In the genomic region with DNA sequence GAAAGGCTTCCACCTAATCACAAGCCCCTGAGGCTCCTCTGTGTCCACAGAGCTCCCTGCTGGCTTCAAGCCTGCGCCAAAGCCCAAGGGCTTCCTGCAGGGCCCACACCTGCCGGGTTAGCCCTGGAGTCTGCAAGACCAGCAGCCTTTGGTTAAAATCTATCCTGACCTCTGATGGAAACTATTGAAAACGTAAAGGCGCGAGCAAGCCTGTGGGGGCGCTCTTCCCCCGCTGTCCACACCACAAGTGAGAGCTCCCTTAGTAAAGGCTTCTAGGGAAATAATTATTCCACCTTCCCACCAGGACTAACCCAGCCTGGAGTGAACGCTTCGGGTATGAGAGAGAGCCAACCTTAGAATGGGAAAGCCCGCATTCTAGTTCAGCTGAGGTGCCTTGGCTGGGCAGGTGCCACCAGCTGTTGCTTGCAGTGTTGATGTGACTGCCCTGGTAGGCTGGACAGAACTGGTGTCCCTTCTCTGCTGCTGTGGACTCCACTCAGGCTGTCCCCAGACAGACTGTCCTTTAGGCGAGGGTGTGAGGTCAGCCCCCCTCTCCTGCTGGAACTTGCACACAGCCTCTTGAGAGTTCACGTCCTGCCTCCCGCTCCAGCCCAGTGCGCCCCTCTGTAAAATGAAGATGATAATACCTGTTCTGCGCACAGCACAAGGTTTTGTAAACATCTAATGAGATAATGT, we compare ENCODE assay signal across 8 cellular contexts.
DNase-seq lines count a peak whose midpoint lies in the region; ATAC-seq, FAIRE-seq and TF ChIP-seq lines count a peak whose summit lies in the region.

No MANE protein-coding gene starts in this region.

- H3K4me1 Mint-ChIP-seq in activated CD4-positive, alpha-beta memory T cell treated with anti-CD3 and anti-CD28 coated beads, Interleukin-2, amount 10 ng/mL, durations not matched to agents 7 days and 5 days = peaks cover 76% of the 10 kb centered on the region
- H3K4me1 Mint-ChIP-seq in activated CD4-positive, alpha-beta memory T cell treated with anti-CD3 and anti-CD28 coated beads for 36 hours (ENCODE audit: low read depth) = peaks cover 55% of the 10 kb centered on the region

- POLR2A ChIA-PET in activated CD4-positive, alpha-beta memory T cell treated with anti-CD3 and anti-CD28 coated beads, Interleukin-2, amount 10 ng/mL, durations not matched to agents 7 days and 5 days (lab: Charles Lee) = interaction anchor here (1.1 to 1.8 kb wide), 5 partner anchors 14 to 98 kb away, joined by 3 to 7 read pairs (median 3); no protein-coding TSS in a partner anchor
- POLR2A ChIA-PET in activated CD4-positive, alpha-beta memory T cell treated with anti-CD3 and anti-CD28 coated beads for 36 hours (lab: Charles Lee) = no interaction called here

- no peak for DNase-seq in activated CD4-positive, alpha-beta memory T cell treated with anti-CD3 and anti-CD28 coated beads, Interleukin-2, amount 10 ng/mL, durations not matched to agents 7 days and 5 days
- no peak for DNase-seq in activated CD4-positive, alpha-beta memory T cell treated with anti-CD3 and anti-CD28 coated beads for 36 hours
- DNase-seq in RWPE2 (ENCODE audit: low spot score) (no peak), Right ventricle myocardium superior (no peak), sigmoid colon (peak; percentile 51), NCI-H2227 treated with DMSO at 0.1 percent for 48 hours (lab: John Stamatoyannopoulos, UW) (no peak), dedifferentiated amniotic fluid mesenchymal stem cell (ENCODE audit: extremely low spot score) (no peak), frontal cortex (ENCODE audit: low spot score in 2 of 2) (no peak)

- no peak for FAIRE-seq in frontal cortex (lab: Jason Lieb, UNC)

- H3K9me3 Mint-ChIP-seq in activated CD4-positive, alpha-beta memory T cell treated with anti-CD3 and anti-CD28 coated beads, Interleukin-2, amount 10 ng/mL, durations not matched to agents 7 days and 5 days = no peaks in the 10 kb centered on the region
- no peaks in the 10 kb centered on the region for H3K9me3 Mint-ChIP-seq in activated CD4-positive, alpha-beta memory T cell treated with anti-CD3 and anti-CD28 coated beads for 36 hours

- H3K4me3 ChIP-seq in RWPE2 (ENCODE audit: severe bottlenecking) (no peak overlapping the region), sigmoid colon (no peak overlapping the region)

- intact Hi-C loops in activated CD4-positive, alpha-beta memory T cell treated with anti-CD3 and anti-CD28 coated beads for 36 hours (cut with micrococcal nuclease) = no loop called here
- intact Hi-C loops in Right ventricle myocardium superior (cut with DNase I) (no loop called here), sigmoid colon (cut with DNase I) (no loop called here)

- no peak overlapping the region for H3K4me3 Mint-ChIP-seq in activated CD4-positive, alpha-beta memory T cell treated with anti-CD3 and anti-CD28 coated beads, Interleukin-2, amount 10 ng/mL, durations not matched to agents 7 days and 5 days
- no peak overlapping the region for H3K4me3 Mint-ChIP-seq in activated CD4-positive, alpha-beta memory T cell treated with anti-CD3 and anti-CD28 coated beads for 36 hours

- no peaks in the 10 kb centered on the region for H3K27me3 ChIP-seq in RWPE2 (ENCODE audit: insufficient read depth, poor library complexity, severe bottlenecking)
- no peaks in the 10 kb centered on the region for H3K27me3 ChIP-seq in sigmoid colon

- TF ChIP-seq EP300 in sigmoid colon (IDR thresholded peaks at IDR 0.05) = no peak

- CTCF ChIA-PET in activated CD4-positive, alpha-beta memory T cell treated with anti-CD3 and anti-CD28 coated beads, Interleukin-2, amount 10 ng/mL, durations not matched to agents 7 days and 5 days (lab: Charles Lee) = interaction anchor here (0.6 to 1.7 kb wide), 14 partner anchors 10 to 391 kb away, joined by 3 to 5 read pairs (median 4); no protein-coding TSS in a partner anchor
- CTCF ChIA-PET in activated CD4-positive, alpha-beta memory T cell treated with anti-CD3 and anti-CD28 coated beads for 36 hours (lab: Charles Lee) = interaction anchor here (0.9 to 2.1 kb wide), 8 partner anchors 11 to 416 kb away, joined by 3 to 10 read pairs (median 3); no protein-coding TSS in a partner anchor

- 55 to 78% methylated on average over 15 of the region's 15 CpGs for WGBS in sigmoid colon, 2 donors

- peaks cover 27% of the 10 kb centered on the region for H3K4me1 ChIP-seq in RWPE2 (ENCODE audit: insufficient read depth, poor library complexity, severe bottlenecking)
- H3K4me1 ChIP-seq in sigmoid colon = no peaks in the 10 kb centered on the region

- TF ChIP-seq CTCF in RWPE2 (IDR thresholded peaks at IDR 0.05; ENCODE audit: poor library complexity, severe bottlenecking) (peak; percentile 31), sigmoid colon (IDR thresholded peaks at IDR 0.05) (peak in 1 of 4 experiments; percentile 4)

- H3K27me3 Mint-ChIP-seq in activated CD4-positive, alpha-beta memory T cell treated with anti-CD3 and anti-CD28 coated beads, Interleukin-2, amount 10 ng/mL, durations not matched to agents 7 days and 5 days = no peaks in the 10 kb centered on the region
- H3K27me3 Mint-ChIP-seq in activated CD4-positive, alpha-beta memory T cell treated with anti-CD3 and anti-CD28 coated beads for 36 hours = no peaks in the 10 kb centered on the region

- no peaks in the 10 kb centered on the region for H3K9me3 ChIP-seq in RWPE2 (ENCODE audit: severe bottlenecking)
- no peaks in the 10 kb centered on the region for H3K9me3 ChIP-seq in sigmoid colon

- peak overlapping the region; percentile 34 for H3K27ac Mint-ChIP-seq in activated CD4-positive, alpha-beta memory T cell treated with anti-CD3 and anti-CD28 coated beads, Interleukin-2, amount 10 ng/mL, durations not matched to agents 7 days and 5 days
- H3K27ac Mint-ChIP-seq in activated CD4-positive, alpha-beta memory T cell treated with anti-CD3 and anti-CD28 coated beads for 36 hours = no peak overlapping the region

- H3K36me3 Mint-ChIP-seq in activated CD4-positive, alpha-beta memory T cell treated with anti-CD3 and anti-CD28 coated beads, Interleukin-2, amount 10 ng/mL, durations not matched to agents 7 days and 5 days (ENCODE audit: low read depth) = peaks cover 83% of the 10 kb centered on the region
- H3K36me3 Mint-ChIP-seq in activated CD4-positive, alpha-beta memory T cell treated with anti-CD3 and anti-CD28 coated beads for 36 hours = peaks cover 67% of the 10 kb centered on the region

- H3K27ac ChIP-seq in RWPE2 (ENCODE audit: poor library complexity, severe bottlenecking) (no peak overlapping the region), sigmoid colon (no peak overlapping the region)

- no peak for TF ChIP-seq POLR2A in sigmoid colon (IDR thresholded peaks at IDR 0.05)

- no peaks in the 10 kb centered on the region for H3K36me3 ChIP-seq in RWPE2 (ENCODE audit: low read depth)
- H3K36me3 ChIP-seq in sigmoid colon = no peaks in the 10 kb centered on the region

- ATAC-seq in RWPE2 (ENCODE audit: low read depth) (no peak), Right ventricle myocardium superior (ENCODE audit: poor library complexity) (peak; percentile 44)
